In the genomic region with DNA sequence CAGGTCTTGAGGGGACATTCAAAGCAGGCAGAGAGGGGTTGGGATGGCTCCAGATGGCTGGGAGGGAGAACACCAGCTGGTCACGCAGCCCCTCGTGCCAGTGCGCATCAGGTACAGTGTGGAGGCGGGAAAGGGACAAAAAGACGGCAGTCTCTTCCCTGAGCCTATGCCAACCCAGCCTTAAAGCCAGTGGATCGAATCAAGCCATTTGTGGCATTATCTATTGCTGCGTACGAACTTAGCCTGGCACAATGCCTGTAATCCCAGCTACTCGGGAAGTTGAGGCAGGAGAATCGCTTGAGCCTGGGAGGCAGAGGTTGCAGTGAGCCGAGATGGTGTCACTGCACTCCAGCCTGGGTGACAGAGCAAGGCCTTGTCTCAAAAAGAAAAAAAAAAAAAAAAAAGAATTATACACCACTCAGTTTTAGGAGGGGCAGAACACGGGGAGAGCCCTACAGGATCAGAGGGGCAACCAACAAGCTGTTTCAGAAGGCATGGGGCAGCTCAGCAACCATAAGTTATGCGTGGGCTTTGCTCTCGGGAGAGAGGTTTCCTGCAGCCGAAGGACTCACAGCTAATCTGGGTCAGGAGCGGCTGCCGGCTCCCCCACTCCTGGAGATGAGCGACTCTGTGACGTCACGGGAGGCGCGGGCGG, we compare ENCODE assay signal across 8 cellular contexts.
DNase-seq lines count a peak whose midpoint lies in the region; TF ChIP-seq lines count a peak whose summit lies in the region.

No MANE protein-coding gene starts in this region.

- no peaks in the 10 kb centered on the region for H3K9me2 ChIP-seq in Loucy (replicated peaks; ENCODE audit: low read depth, low read length)

- DNase-seq in SKM-1 (lab: John Stamatoyannopoulos, UW; ENCODE audit: unreplicated experiment) (peak; percentile 55), SKM-1 treated with dmso at 0.1 percent for 144 hours (lab: John Stamatoyannopoulos, UW; ENCODE audit: unreplicated experiment) (no peak), WERI-Rb-1 (peak; percentile 97), choroid plexus epithelial cell (ENCODE audit: low read depth) (peak; percentile 93), retina (no peak)
- DNase-seq in stimulated activated CD4-positive, alpha-beta T cell treated with anti-CD3 and anti-CD28 coated beads, Interleukin-1b, Interleukin-23, amount 100 ng/mL, for 24 hours (ENCODE audit: low read depth in 4 of 4, low spot score in 1 of 4) = peak in 3 of 4 experiments; percentile 91 to 93 (median 92)

- H3K27ac ChIP-seq in WERI-Rb-1 = peak overlapping the region; percentile 97
- H3K27ac ChIP-seq in layer of hippocampus (ENCODE audit: low read depth, low read length) = peak overlapping the region; percentile 95

- H3K4me3 ChIP-seq in Loucy (ENCODE audit: low read length, poor library complexity, severe bottlenecking) (peak overlapping the region; percentile 77), WERI-Rb-1 (ENCODE audit: low read depth, low read length) (peak overlapping the region; percentile 82), choroid plexus epithelial cell (ENCODE audit: low read depth, low read length) (peak overlapping the region; percentile 99)

- peak overlapping the region; percentile 69 for H3K9ac ChIP-seq in Loucy (ENCODE audit: low read depth, low read length, poor library complexity, severe bottlenecking)

- peak overlapping the region; percentile 74 for H3K4me2 ChIP-seq in Loucy (ENCODE audit: low read depth, low read length, poor library complexity, severe bottlenecking)

- peaks cover 23% of the 10 kb centered on the region for H4K20me1 ChIP-seq in Loucy (ENCODE audit: insufficient read depth, low read length, poor library complexity, severe bottlenecking)

- H3K27me3 ChIP-seq in Loucy (ENCODE audit: insufficient read depth, low read length, poor library complexity, severe bottlenecking) (no peaks in the 10 kb centered on the region), WERI-Rb-1 (ENCODE audit: insufficient read depth, low read depth, severe bottlenecking) (no peaks in the 10 kb centered on the region), layer of hippocampus (ENCODE audit: control insufficient read depth, insufficient read depth, low read length) (no peaks in the 10 kb centered on the region)

- peaks cover 24% of the 10 kb centered on the region; the same call in 1 of the 2 replicates for H3K36me3 ChIP-seq in Loucy (ENCODE audit: insufficient read depth, low read length)
- H3K36me3 ChIP-seq in WERI-Rb-1 = peaks cover 36% of the 10 kb centered on the region

- H3K79me2 ChIP-seq in Loucy (ENCODE audit: insufficient read depth, low read length) = peaks cover 39% of the 10 kb centered on the region

- no peaks in the 10 kb centered on the region for H3K9me3 ChIP-seq in Loucy (ENCODE audit: insufficient read depth, low read depth, low read length)
- H3K9me3 ChIP-seq in WERI-Rb-1 (ENCODE audit: severe bottlenecking) = no peaks in the 10 kb centered on the region

- peaks cover 30% of the 10 kb centered on the region for H3K4me1 ChIP-seq in Loucy (ENCODE audit: insufficient read depth, low read length, poor library complexity, severe bottlenecking)

- TF ChIP-seq CTCF in Loucy (conservative IDR thresholded peaks at IDR 0.05; ENCODE audit: low read length) = no peak
- no peak for TF ChIP-seq CTCF in WERI-Rb-1 (IDR thresholded peaks at IDR 0.05; ENCODE audit: low read depth, low read length)
- no peak for TF ChIP-seq CTCF in choroid plexus epithelial cell (conservative IDR thresholded peaks at IDR 0.05; ENCODE audit: low read depth, low read length)

- H2AFZ ChIP-seq in Loucy (ENCODE audit: low read length) = peak overlapping the region; percentile 91

- no peaks in the 10 kb centered on the region for H3F3A ChIP-seq in Loucy (ENCODE audit: low read depth)

Comparison
In these comparisons a context has a peak if more than half of its experiments do, and no peak if none do; other contexts are left out.
1. DNase-seq: peak in SKM-1 (single experiment), WERI-Rb-1 (single experiment), choroid plexus epithelial cell (single experiment) and stimulated activated CD4-positive, alpha-beta T cell treated with anti-CD3 and anti-CD28 coated beads, Interleukin-1b, Interleukin-23, amount 100 ng/mL, for 24 hours (3 of 4); none in SKM-1 treated with dmso at 0.1 percent for 144 hours (single experiment) and retina (single experiment).
2. Peak in every context shown above with its lines, with median percentiles within 50 percentile points of each other: H3K4me3 ChIP-seq.